Comparison of ENCODE assay signal across 17 cellular contexts in the genomic region with DNA sequence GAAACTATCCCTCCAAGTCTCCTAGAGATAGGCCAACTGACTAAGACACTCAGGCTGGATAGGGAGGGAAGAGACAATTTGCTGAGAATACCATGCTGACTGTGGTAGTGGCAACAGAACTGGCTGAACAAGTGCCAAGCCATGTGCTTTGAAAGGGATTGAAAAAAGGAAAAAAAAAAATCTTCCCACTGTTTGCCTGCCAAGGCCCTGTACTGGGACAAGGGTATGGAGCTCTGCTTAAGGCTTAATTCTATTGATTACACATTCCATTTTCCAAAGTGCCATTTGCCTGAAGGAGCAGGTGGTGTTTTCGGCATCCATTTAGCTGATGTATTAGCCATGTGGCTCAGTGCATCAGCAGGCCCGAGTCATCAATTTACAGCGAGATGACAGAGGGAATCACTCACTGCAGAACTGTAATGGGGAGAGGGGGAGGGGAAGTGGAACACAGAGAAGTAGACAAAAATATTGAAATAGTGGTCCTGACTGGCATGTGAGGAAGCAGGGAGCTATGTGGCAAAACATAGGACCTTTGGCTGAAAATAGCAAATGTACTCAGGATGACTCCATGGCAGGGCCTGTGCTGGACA.
"Had no signal": no experiment of that assay in that cellular context is flagged by ENCODE, and none has a peak within 500 bp of the region (broad histone marks: within the 10 kb centered on the region; RNA-seq: fewer than 3 reads in every experiment).

No MANE protein-coding gene starts in this region.

- H3K27ac Mint-ChIP-seq: activated B cell treated with CpG ODN at 0.5 μM for 24 hours; activated CD4-positive, alpha-beta T cell treated with anti-CD3 and anti-CD28 coated beads, Interleukin-2, amount 10 ng/mL, durations not matched to agents 7 days and 5 days; activated naive CD4-positive, alpha-beta T cell treated with anti-CD3 and anti-CD28 coated beads for 36 hours; activated T-helper 17 cell treated with anti-CD3 and anti-CD28 coated beads, Interleukin-2, amount 50 U/mL, for 72 hours; dendritic cell treated with granulocyte-macrophage colony-stimulating factor and Interleukin-4, amounts not matched to agents 40 ng/mL and 50 ng/mL, for 4 days; naive thymus-derived CD8-positive, alpha-beta T cell; stimulated activated memory B cell treated with anti-CD40 and anti-IgM and Interleukin-4, amounts not matched to agents 10 μg/mL and 1 μg/mL and 100 μg/mL, for 72 hours had no signal

- H3K27me3 Mint-ChIP-seq: activated B cell treated with CpG ODN at 0.5 μM for 24 hours; activated CD4-positive, alpha-beta T cell treated with anti-CD3 and anti-CD28 coated beads, Interleukin-2, amount 10 ng/mL, durations not matched to agents 7 days and 5 days; activated T-helper 17 cell treated with anti-CD3 and anti-CD28 coated beads, Interleukin-2, amount 50 U/mL, for 72 hours; stimulated activated memory B cell treated with anti-CD40 and anti-IgM and Interleukin-4, amounts not matched to agents 10 μg/mL and 1 μg/mL and 100 μg/mL, for 72 hours had no signal

- H3K4me1 ChIP-seq: right lobe of liver, suprapubic skin, upper lobe of left lung had no signal

- H3K9me3 ChIP-seq: mucosa of descending colon, neutrophil, right lobe of liver, spleen, suprapubic skin, upper lobe of left lung had no signal

- H3K4me1 Mint-ChIP-seq: activated CD4-positive, alpha-beta T cell treated with anti-CD3 and anti-CD28 coated beads, Interleukin-2, amount 10 ng/mL, durations not matched to agents 7 days and 5 days; activated T-helper 17 cell treated with anti-CD3 and anti-CD28 coated beads, Interleukin-2, amount 50 U/mL, for 72 hours; naive thymus-derived CD8-positive, alpha-beta T cell had no signal

- H3K36me3 Mint-ChIP-seq: naive thymus-derived CD8-positive, alpha-beta T cell; stimulated activated memory B cell treated with anti-CD40 and anti-IgM and Interleukin-4, amounts not matched to agents 10 μg/mL and 1 μg/mL and 100 μg/mL, for 72 hours had no signal

- H3K27ac ChIP-seq: neutrophil, right lobe of liver, spleen, suprapubic skin, upper lobe of left lung had no signal

- H3K9me3 Mint-ChIP-seq: activated B cell treated with CpG ODN at 0.5 μM for 24 hours; activated CD4-positive, alpha-beta T cell treated with anti-CD3 and anti-CD28 coated beads, Interleukin-2, amount 10 ng/mL, durations not matched to agents 7 days and 5 days; activated naive CD4-positive, alpha-beta T cell treated with anti-CD3 and anti-CD28 coated beads for 36 hours; activated T-helper 17 cell treated with anti-CD3 and anti-CD28 coated beads, Interleukin-2, amount 50 U/mL, for 72 hours; dendritic cell treated with granulocyte-macrophage colony-stimulating factor and Interleukin-4, amounts not matched to agents 40 ng/mL and 50 ng/mL, for 4 days; naive thymus-derived CD8-positive, alpha-beta T cell; stimulated activated memory B cell treated with anti-CD40 and anti-IgM and Interleukin-4, amounts not matched to agents 10 μg/mL and 1 μg/mL and 100 μg/mL, for 72 hours had no signal

- H3K27me3 ChIP-seq: neutrophil, right lobe of liver, spleen, suprapubic skin, upper lobe of left lung had no signal

- H3K4me3 ChIP-seq: mucosa of descending colon, right lobe of liver, spleen, suprapubic skin, upper lobe of left lung had no signal

- DNase-seq: activated B cell treated with CpG ODN at 0.5 μM for 24 hours; activated CD4-positive, alpha-beta T cell treated with anti-CD3 and anti-CD28 coated beads, Interleukin-2, amount 10 ng/mL, durations not matched to agents 7 days and 5 days; activated CD8-positive, alpha-beta memory T cell treated with anti-CD3 and anti-CD28 coated beads for 24 hours; activated naive CD4-positive, alpha-beta T cell treated with anti-CD3 and anti-CD28 coated beads for 36 hours; activated T-cell treated with anti-CD3 and anti-CD28 coated beads for 4 hours; central memory CD4-positive, alpha-beta T cell; mucosa of descending colon; naive thymus-derived CD8-positive, alpha-beta T cell; right lobe of liver; spleen; stimulated activated CD4-positive, alpha-beta T cell treated with anti-CD3 and anti-CD28 coated beads, Interleukin-1b, Interleukin-23, amount 100 ng/mL, for 48 hours; upper lobe of left lung had no signal

- H3K36me3 ChIP-seq: neutrophil, right lobe of liver, spleen, suprapubic skin, upper lobe of left lung had no signal

- H3K4me3 Mint-ChIP-seq: activated B cell treated with CpG ODN at 0.5 μM for 24 hours; activated CD4-positive, alpha-beta T cell treated with anti-CD3 and anti-CD28 coated beads, Interleukin-2, amount 10 ng/mL, durations not matched to agents 7 days and 5 days; activated naive CD4-positive, alpha-beta T cell treated with anti-CD3 and anti-CD28 coated beads for 36 hours; activated T-helper 17 cell treated with anti-CD3 and anti-CD28 coated beads, Interleukin-2, amount 50 U/mL, for 72 hours; dendritic cell treated with granulocyte-macrophage colony-stimulating factor and Interleukin-4, amounts not matched to agents 40 ng/mL and 50 ng/mL, for 4 days; naive thymus-derived CD8-positive, alpha-beta T cell; stimulated activated memory B cell treated with anti-CD40 and anti-IgM and Interleukin-4, amounts not matched to agents 10 μg/mL and 1 μg/mL and 100 μg/mL, for 72 hours had no signal
